ENCODE assay signal across 22 cellular contexts in genomic region chr11:119529063-119529845, GRCh38.
"Had no signal": no experiment of that assay in that cellular context is flagged by ENCODE, and none has a peak within 500 bp of the region (broad histone marks: within the 10 kb centered on the region; RNA-seq: fewer than 3 reads in every experiment).

No MANE protein-coding gene starts in this region.

- H3K9me3 ChIP-seq: colonic mucosa, esophagus squamous epithelium, gastrocnemius medialis, tibial artery, uterus had no signal

- H3K9me3 Mint-ChIP-seq: activated B cell treated with CpG ODN at 0.5 μM for 24 hours; activated naive CD4-positive, alpha-beta T cell treated with anti-CD3 and anti-CD28 coated beads, Interleukin-2, amount 50 U/mL, for 72 hours; activated T-cell treated with anti-CD3 and anti-CD28 coated beads, Interleukin-2, amount 50 U/mL, for 72 hours; brain; memory B cell; nephron; stimulated activated naive CD8-positive, alpha-beta T cell treated with anti-CD3 and anti-CD28 coated beads, Interleukin-15, Interleukin-2, amounts not matched to agents 100 ng/mL and 50 ng/mL, for 24 hours; T-helper 1 cell treated with Interleukin-12 subunit alpha and Interleukin-12 subunit beta and Interleukin-4 antibody, amounts not matched to agents 30 μg/mL and 1 μg/mL, for 36 hours had no signal

- H3K27me3 ChIP-seq: colonic mucosa, gastrocnemius medialis, uterus had no signal

- H3K4me1 ChIP-seq: colonic mucosa, gastrocnemius medialis, tibial artery, uterus had no signal

- H3K4me3 ChIP-seq: colonic mucosa, esophagus squamous epithelium, gastrocnemius medialis, tibial artery, uterus had no signal

- H3K27ac ChIP-seq: colonic mucosa, esophagus squamous epithelium, gastrocnemius medialis, tibial artery, uterus had no signal

- H3K4me1 Mint-ChIP-seq: activated CD4-positive, alpha-beta T cell treated with anti-CD3 and anti-CD28 coated beads for 36 hours; nephron had no signal

- H3K4me3 Mint-ChIP-seq: activated B cell treated with CpG ODN at 0.5 μM for 24 hours; activated CD4-positive, alpha-beta T cell treated with anti-CD3 and anti-CD28 coated beads for 36 hours; activated T-cell treated with anti-CD3 and anti-CD28 coated beads, Interleukin-2, amount 50 U/mL, for 72 hours; brain; memory B cell; nephron; stimulated activated naive CD8-positive, alpha-beta T cell treated with anti-CD3 and anti-CD28 coated beads, Interleukin-15, Interleukin-2, amounts not matched to agents 100 ng/mL and 50 ng/mL, for 24 hours; T-helper 1 cell treated with Interleukin-12 subunit alpha and Interleukin-12 subunit beta and Interleukin-4 antibody, amounts not matched to agents 30 μg/mL and 1 μg/mL, for 36 hours had no signal

- H3K27me3 Mint-ChIP-seq: brain had no signal

- H3K36me3 Mint-ChIP-seq: activated naive CD4-positive, alpha-beta T cell treated with anti-CD3 and anti-CD28 coated beads, Interleukin-2, amount 50 U/mL, for 72 hours; brain; memory B cell had no signal

- ATAC-seq: activated CD4-positive, alpha-beta T cell treated with anti-CD3 and anti-CD28 coated beads for 36 hours; activated naive CD4-positive, alpha-beta T cell treated with anti-CD3 and anti-CD28 coated beads, Interleukin-2, amount 50 U/mL, for 72 hours; activated T-cell treated with anti-CD3 and anti-CD28 coated beads, Interleukin-2, amount 50 U/mL, for 72 hours; gastrocnemius medialis; left cardiac atrium had no signal

- DNase-seq: activated B cell treated with CpG ODN at 0.5 μM for 24 hours; activated CD4-positive, alpha-beta T cell treated with anti-CD3 and anti-CD28 coated beads for 36 hours; activated CD4-positive, alpha-beta T cell treated with anti-CD3 and anti-CD28 coated beads, Interleukin-2, amount 50 U/mL, for 48 hours; activated gamma-delta T cell; activated T-cell treated with anti-CD3 and anti-CD28 coated beads, Interleukin-2, amount 50 U/mL, for 72 hours; central memory CD4-positive, alpha-beta T cell; colonic mucosa; esophagus squamous epithelium; gastrocnemius medialis; hypothalamus; left cardiac atrium; nucleus accumbens; stimulated activated CD4-positive, alpha-beta T cell treated with anti-CD3 and anti-CD28 coated beads, Interleukin-4, amount 100 ng/mL, for 4 hours; T1000; uterus had no signal

- H3K36me3 ChIP-seq: colonic mucosa, esophagus squamous epithelium, gastrocnemius medialis, tibial artery, uterus had no signal
